8 cellular contexts compared by ENCODE assay signal in the genomic region with DNA sequence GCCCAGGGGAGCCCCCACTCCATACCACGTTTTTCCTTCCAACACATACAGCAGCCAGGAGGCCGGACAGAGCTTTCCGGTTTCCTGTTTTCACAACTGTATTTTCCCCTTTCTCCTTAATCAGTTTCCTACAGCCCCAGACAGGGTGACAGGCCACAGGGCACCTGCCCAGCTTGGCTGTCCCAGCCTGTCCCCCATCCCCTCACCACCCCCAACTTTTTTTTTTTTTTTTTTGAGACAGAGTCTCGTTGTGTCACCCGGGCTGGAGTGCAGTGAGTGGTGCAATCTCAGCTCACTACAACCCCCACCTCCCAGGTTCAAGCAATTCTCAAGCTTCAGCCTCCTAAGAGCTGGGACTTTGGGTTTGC. TPM values are rescaled to one million over a fixed set of nuclear protein-coding genes. Genes with fewer than 3 reads are reported as not detected.
DNase-seq lines count a peak whose midpoint lies in the region; FAIRE-seq and TF ChIP-seq lines count a peak whose summit lies in the region.

No MANE protein-coding gene starts in this region.

- DNase-seq in GF-D8 (lab: John Stamatoyannopoulos, UW): peak; percentile 96
- DNase-seq in NOMO-1 treated with DMSO at 0.1 percent for 48 hours (lab: John Stamatoyannopoulos, UW; ENCODE audit: unreplicated experiment): peak; percentile 63
- no peak for DNase-seq in endothelial cell (ENCODE audit: low spot score)
- peak; percentile 48 to 63 for DNase-seq in trophoblast cell
- DNase-seq in GM19238 (ENCODE audit: insufficient read length, low spot score): no peak
- no peak for DNase-seq in NCI-H748 (lab: John Stamatoyannopoulos, UW; ENCODE audit: unreplicated experiment)
- no peak for DNase-seq in stimulated activated CD4-positive, alpha-beta T cell treated with anti-CD3 and anti-CD28 coated beads, Interleukin-1b, Interleukin-23, amount 100 ng/mL, for 48 hours
- no peak for DNase-seq in GM12892 (ENCODE audit: insufficient read length)

- no peak for TF ChIP-seq CTCF in endothelial cell (IDR thresholded peaks at IDR 0.05; ENCODE audit: unreplicated experiment)

- no CpG with 5 or more reads among the region's 5 CpGs for WGBS in trophoblast cell (ENCODE audit: extremely low coverage, insufficient coverage, insufficient read length)

- H4K8ac ChIP-seq in trophoblast cell (ENCODE audit: low read depth, low read length): peak overlapping the region; percentile 86

- peaks cover 34 to 46% of the 10 kb centered on the region in 2 experiments for H3K4me1 ChIP-seq in trophoblast cell (ENCODE audit: control insufficient read depth in 1 of 2, insufficient read depth in 2 of 2, low read length in 2 of 2)

- no peak for TF ChIP-seq POLR2A in GM12892 (IDR thresholded peaks at IDR 0.05; ENCODE audit: low read depth, low read length)

- no peak overlapping the region for H3K4me3 ChIP-seq in trophoblast cell (ENCODE audit: low read depth, low read length)

- peak overlapping the region; percentile 93 for H2BK5ac ChIP-seq in trophoblast cell (ENCODE audit: low read depth, low read length, poor library complexity)

- H3K9ac ChIP-seq in trophoblast cell (ENCODE audit: low read length): no peak overlapping the region

- peak overlapping the region; percentile 72 for H3K4me2 ChIP-seq in trophoblast cell (ENCODE audit: low read length)

- H3K36me3 Mint-ChIP-seq in endothelial cell (ENCODE audit: low read depth, unreplicated experiment): no peaks in the 10 kb centered on the region

- no peak for FAIRE-seq in GM12892 (lab: Jason Lieb, UNC)

- H3K9me3 Mint-ChIP-seq in endothelial cell (ENCODE audit: unreplicated experiment): no peaks in the 10 kb centered on the region

- peak overlapping the region; percentile 74 for H3K4me3 Mint-ChIP-seq in endothelial cell (ENCODE audit: unreplicated experiment)

- H4K12ac ChIP-seq in trophoblast cell (ENCODE audit: low read depth, low read length): peak overlapping the region; percentile 19

- peak overlapping the region; percentile 96 for H2BK120ac ChIP-seq in trophoblast cell (ENCODE audit: insufficient read depth, low read length, poor library complexity)

- no peaks in the 10 kb centered on the region for H3K36me3 ChIP-seq in trophoblast cell (ENCODE audit: control insufficient read depth in 1 of 2, insufficient read depth in 2 of 2, low read length in 2 of 2)

- peak overlapping the region; percentile 95 for H3K27ac ChIP-seq in trophoblast cell (ENCODE audit: low read depth, low read length)

- peak overlapping the region; percentile 58 for H3K18ac ChIP-seq in trophoblast cell (ENCODE audit: low read length)

- peak overlapping the region; percentile 70 for H3K14ac ChIP-seq in trophoblast cell (ENCODE audit: low read length)

- H3K4ac ChIP-seq in trophoblast cell (ENCODE audit: low read depth, low read length): peak overlapping the region; percentile 31

- peak overlapping the region; percentile 91 for H4K91ac ChIP-seq in trophoblast cell (ENCODE audit: low read depth, low read length)

- peak overlapping the region; percentile 40 for H2AFZ ChIP-seq in trophoblast cell (ENCODE audit: insufficient read depth, low read length, poor library complexity)

- no peaks in the 10 kb centered on the region for H3K27me3 ChIP-seq in trophoblast cell (ENCODE audit: insufficient read depth, low read length)

- no peak overlapping the region for H3K23ac ChIP-seq in trophoblast cell (ENCODE audit: low read length)

- peaks cover 45% of the 10 kb centered on the region for H3K4me1 Mint-ChIP-seq in endothelial cell (ENCODE audit: unreplicated experiment)

- H3K79me1 ChIP-seq in trophoblast cell (ENCODE audit: low read length): peaks cover 34% of the 10 kb centered on the region

- peak overlapping the region; percentile 98 for H3K27ac Mint-ChIP-seq in endothelial cell (ENCODE audit: unreplicated experiment)

- peaks cover 5% of the 10 kb centered on the region for H3K79me2 ChIP-seq in trophoblast cell (ENCODE audit: control insufficient read depth, insufficient read depth, low read length, poor library complexity)

- H3K27me3 Mint-ChIP-seq in endothelial cell (ENCODE audit: unreplicated experiment): peaks cover 16% of the 10 kb centered on the region

- peak overlapping the region; percentile 83 for H2BK12ac ChIP-seq in trophoblast cell (ENCODE audit: low read length)

- H3K9me3 ChIP-seq in trophoblast cell (ENCODE audit: insufficient read depth, low read depth, low read length): no peaks in the 10 kb centered on the region

- H2AK5ac ChIP-seq in trophoblast cell (ENCODE audit: low read length): no peak overlapping the region

RNA-seq across cellular contexts. Expression of a gene that starts 10.3 kb away (rescaled TPM):
- total RNA-seq in endothelial cell (ENCODE audit: unreplicated experiment): 581 TPM
- polyA plus RNA-seq in trophoblast cell (2013): 1,533 and 1,664 TPM in 2 replicates
- 36.7 TPM for polyA plus RNA-seq in GM12892 (2012; ENCODE audit: missing spikeins)

Comparison
In these comparisons a context has a peak if more than half of its experiments do, and no peak if none do; other contexts are left out.
1. DNase-seq: peak in GF-D8 (single experiment), NOMO-1 treated with DMSO at 0.1 percent for 48 hours (single experiment) and trophoblast cell (2 of 2); none in endothelial cell (single experiment), GM19238 (single experiment), NCI-H748 (single experiment), stimulated activated CD4-positive, alpha-beta T cell treated with anti-CD3 and anti-CD28 coated beads, Interleukin-1b, Interleukin-23, amount 100 ng/mL, for 48 hours (single experiment) and GM12892 (single experiment).